ENCODE assay signal across 8 cellular contexts in the genomic region with DNA sequence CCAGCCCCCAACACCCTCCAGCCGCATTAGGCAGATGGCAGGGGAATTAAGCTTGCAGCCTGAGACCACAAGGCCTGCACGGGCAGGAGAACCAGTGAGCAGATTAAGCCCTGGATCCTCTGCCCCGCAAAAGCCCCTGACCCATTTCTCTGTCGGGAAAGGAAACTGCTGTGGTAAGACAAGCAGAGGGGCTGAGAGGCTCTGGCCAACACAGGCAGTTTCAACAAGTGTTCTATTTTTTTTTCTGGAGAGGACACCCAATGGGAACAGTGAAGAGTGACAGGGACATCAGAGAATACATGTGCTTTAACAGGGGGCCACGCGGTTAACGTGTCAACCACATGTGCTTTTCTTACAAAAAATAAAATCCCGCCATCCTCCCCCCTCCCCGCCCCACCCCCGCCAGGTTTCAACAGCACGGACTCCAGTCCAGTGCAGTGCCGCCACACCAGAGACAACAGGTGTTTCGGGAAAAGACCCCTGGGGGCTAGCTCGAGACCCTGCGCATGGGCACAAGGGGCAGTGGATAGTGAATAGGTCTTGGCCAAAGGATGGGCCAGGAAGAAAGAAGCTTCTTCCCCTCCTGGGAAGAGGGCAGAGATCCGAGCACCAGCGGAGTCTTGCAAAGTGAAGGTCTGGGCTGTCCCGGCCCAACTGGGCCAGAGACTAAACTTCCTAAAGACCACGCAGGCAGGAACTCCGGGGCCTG. TPM values are rescaled to one million over a fixed set of nuclear protein-coding genes. Genes with fewer than 3 reads are reported as not detected.
DNase-seq lines count a peak whose midpoint lies in the region; ATAC-seq, FAIRE-seq and TF ChIP-seq lines count a peak whose summit lies in the region.

No MANE protein-coding gene starts in this region.

- H3K27me3 ChIP-seq in esophagus squamous epithelium (no peaks in the 10 kb centered on the region), neural cell (ENCODE audit: insufficient read depth, low read depth, low read length) (no peaks in the 10 kb centered on the region)

- TF ChIP-seq RAD21 in neural cell (conservative IDR thresholded peaks at IDR 0.05), result no peak

- H3K9me3 ChIP-seq in esophagus squamous epithelium (no peaks in the 10 kb centered on the region), neural cell (ENCODE audit: low read length) (no peaks in the 10 kb centered on the region)

- peak overlapping the region; percentile 6 for H3K9ac ChIP-seq in neural cell (ENCODE audit: low read length)

- H3K4me3 ChIP-seq in esophagus squamous epithelium (peak overlapping the region; percentile 70 to 98 (median 81)), neural cell (ENCODE audit: low read length) (peak overlapping the region; percentile 78)

- H3K36me3 ChIP-seq in esophagus squamous epithelium (no peaks in the 10 kb centered on the region), neural cell (ENCODE audit: insufficient read depth, low read length) (no peaks in the 10 kb centered on the region)

- TF ChIP-seq CTCF in esophagus squamous epithelium (IDR thresholded peaks at IDR 0.05) (no peak), neural cell (IDR thresholded peaks at IDR 0.05; ENCODE audit: poor library complexity, severe bottlenecking) (no peak)

- peak overlapping the region; percentile 90 to 97 (median 94) for H3K27ac ChIP-seq in esophagus squamous epithelium
- H3K27ac ChIP-seq in neural cell (ENCODE audit: low read length), result no peak overlapping the region

- H2AFZ ChIP-seq in neural cell (ENCODE audit: low read depth, low read length), result no peak overlapping the region

- intact Hi-C loops in esophagus squamous epithelium (cut with DNase I), result no loop called here

- H3F3A ChIP-seq in neural cell (ENCODE audit: insufficient read depth, low read length, poor library complexity, severe bottlenecking), result no peaks in the 10 kb centered on the region

- FAIRE-seq in urothelium cell line (lab: Jason Lieb, UNC), result no peak

- peaks cover 23 to 62% (median 40%) of the 10 kb centered on the region in 3 donors for H3K4me1 ChIP-seq in esophagus squamous epithelium

- WGBS in esophagus squamous epithelium, 2 donors, result 0 to 3% methylated on average over 13 to 15 of the region's 20 CpGs

- DNase-seq in COLO668 (lab: John Stamatoyannopoulos, UW; ENCODE audit: unreplicated experiment) (peak; percentile 32), LoVo (ENCODE audit: low spot score) (peak; percentile 7), esophagus squamous epithelium (lab: John Stamatoyannopoulos, UW) (no peak), urothelium cell line (ENCODE audit: low spot score) (peak; percentile 35), NCI-H1694 treated with DMSO at 0.1 percent for 48 hours (lab: John Stamatoyannopoulos, UW) (no peak)
- peak; percentile 39 to 41 for DNase-seq in activated CD8-positive, alpha-beta memory T cell treated with anti-CD3 and anti-CD28 coated beads for 4 hours (ENCODE audit: low read depth in 2 of 2)

- ATAC-seq in GM21390 (IDR thresholded peaks at IDR 0.05; ENCODE audit: unreplicated experiment), result peak; percentile 29

- H3K79me2 ChIP-seq in neural cell (replicated peaks; ENCODE audit: insufficient read depth, low read length), result no peaks in the 10 kb centered on the region

- TF ChIP-seq EP300 in neural cell (conservative IDR thresholded peaks at IDR 0.05; ENCODE audit: poor library complexity, severe bottlenecking), result no peak

- H4K20me1 ChIP-seq in neural cell (ENCODE audit: insufficient read depth), result no peaks in the 10 kb centered on the region

- H3K4me2 ChIP-seq in neural cell (ENCODE audit: low read length), result peak overlapping the region; percentile 53

- no peaks in the 10 kb centered on the region for H3K9me2 ChIP-seq in neural cell (ENCODE audit: insufficient read depth, low read length)

- no peak for TF ChIP-seq POLR2A in esophagus squamous epithelium (IDR thresholded peaks at IDR 0.05)

TF ChIP-seq in neural cell, 6 proteins besides CTCF, POLR2A, EP300 and RAD21:
- TF ChIP-seq MXI1 (conservative IDR thresholded peaks at IDR 0.05; ENCODE audit: poor library complexity, severe bottlenecking) (no peak), SMC3 (conservative IDR thresholded peaks at IDR 0.05; ENCODE audit: poor library complexity) (no peak), EZH2 (IDR thresholded peaks at IDR 0.05; ENCODE audit: borderline replicate concordance, insufficient read depth, low read length, poor library complexity, severe bottlenecking) (no peak), TAF1 (IDR thresholded peaks at IDR 0.05; ENCODE audit: low read depth) (no peak), POLR2AphosphoS5 (IDR thresholded peaks at IDR 0.05) (no peak)
- TF ChIP-seq, protein P1, sequence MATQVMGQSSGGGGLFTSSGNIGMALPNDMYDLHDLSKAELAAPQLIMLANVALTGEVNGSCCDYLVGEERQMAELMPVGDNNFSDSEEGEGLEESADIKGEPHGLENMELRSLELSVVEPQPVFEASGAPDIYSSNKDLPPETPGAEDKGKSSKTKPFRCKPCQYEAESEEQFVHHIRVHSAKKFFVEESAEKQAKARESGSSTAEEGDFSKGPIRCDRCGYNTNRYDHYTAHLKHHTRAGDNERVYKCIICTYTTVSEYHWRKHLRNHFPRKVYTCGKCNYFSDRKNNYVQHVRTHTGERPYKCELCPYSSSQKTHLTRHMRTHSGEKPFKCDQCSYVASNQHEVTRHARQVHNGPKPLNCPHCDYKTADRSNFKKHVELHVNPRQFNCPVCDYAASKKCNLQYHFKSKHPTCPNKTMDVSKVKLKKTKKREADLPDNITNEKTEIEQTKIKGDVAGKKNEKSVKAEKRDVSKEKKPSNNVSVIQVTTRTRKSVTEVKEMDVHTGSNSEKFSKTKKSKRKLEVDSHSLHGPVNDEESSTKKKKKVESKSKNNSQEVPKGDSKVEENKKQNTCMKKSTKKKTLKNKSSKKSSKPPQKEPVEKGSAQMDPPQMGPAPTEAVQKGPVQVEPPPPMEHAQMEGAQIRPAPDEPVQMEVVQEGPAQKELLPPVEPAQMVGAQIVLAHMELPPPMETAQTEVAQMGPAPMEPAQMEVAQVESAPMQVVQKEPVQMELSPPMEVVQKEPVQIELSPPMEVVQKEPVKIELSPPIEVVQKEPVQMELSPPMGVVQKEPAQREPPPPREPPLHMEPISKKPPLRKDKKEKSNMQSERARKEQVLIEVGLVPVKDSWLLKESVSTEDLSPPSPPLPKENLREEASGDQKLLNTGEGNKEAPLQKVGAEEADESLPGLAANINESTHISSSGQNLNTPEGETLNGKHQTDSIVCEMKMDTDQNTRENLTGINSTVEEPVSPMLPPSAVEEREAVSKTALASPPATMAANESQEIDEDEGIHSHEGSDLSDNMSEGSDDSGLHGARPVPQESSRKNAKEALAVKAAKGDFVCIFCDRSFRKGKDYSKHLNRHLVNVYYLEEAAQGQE (IDR thresholded peaks at IDR 0.05; ENCODE audit: borderline replicate concordance), result no peak

RNA-seq across cellular contexts. Expression of gene FYCO1, which starts 0.8 kb away (rescaled TPM):
- total RNA-seq in esophagus squamous epithelium, result 10 to 100 TPM; 17.8 to 33.3 (median 25.0) TPM
- 0.12 TPM in 1 of 2 replicates, not detected in the other for polyA plus RNA-seq in neural cell
- polyA minus RNA-seq in neural cell, result 0.24 and 0.35 TPM in 2 replicates

RNA-seq across cellular contexts. Expression of gene XCR1, which starts 32.5 kb away (rescaled TPM):
- under 1 TPM in 3 of 4 donors, not detected in 1; 0.08 to 0.19 (median 0.12) TPM for total RNA-seq in esophagus squamous epithelium
- polyA plus RNA-seq in neural cell, result not detected in 2 replicates
- polyA minus RNA-seq in neural cell, result not detected in 2 replicates

RNA-seq across cellular contexts. Expression of gene CXCR6, which starts 51.6 kb away (rescaled TPM):
- 10 to 100 TPM in 1 of 4 donors, 1 to 10 TPM in 3; 1.7 to 12.0 (median 4.4) TPM for total RNA-seq in esophagus squamous epithelium
- not detected in 2 replicates for polyA plus RNA-seq in neural cell
- polyA minus RNA-seq in neural cell, result not detected in 2 replicates

Comparison
In these comparisons a context has a peak if more than half of its experiments do, and no peak if none do; other contexts are left out.
1. DNase-seq: peak in COLO668 (single experiment), LoVo (single experiment), activated CD8-positive, alpha-beta memory T cell treated with anti-CD3 and anti-CD28 coated beads for 4 hours (2 of 2) and urothelium cell line (single experiment); none in esophagus squamous epithelium (single experiment) and NCI-H1694 treated with DMSO at 0.1 percent for 48 hours (single experiment).